Comparison of ENCODE assay signal across 1 cellular context in the genomic region with DNA sequence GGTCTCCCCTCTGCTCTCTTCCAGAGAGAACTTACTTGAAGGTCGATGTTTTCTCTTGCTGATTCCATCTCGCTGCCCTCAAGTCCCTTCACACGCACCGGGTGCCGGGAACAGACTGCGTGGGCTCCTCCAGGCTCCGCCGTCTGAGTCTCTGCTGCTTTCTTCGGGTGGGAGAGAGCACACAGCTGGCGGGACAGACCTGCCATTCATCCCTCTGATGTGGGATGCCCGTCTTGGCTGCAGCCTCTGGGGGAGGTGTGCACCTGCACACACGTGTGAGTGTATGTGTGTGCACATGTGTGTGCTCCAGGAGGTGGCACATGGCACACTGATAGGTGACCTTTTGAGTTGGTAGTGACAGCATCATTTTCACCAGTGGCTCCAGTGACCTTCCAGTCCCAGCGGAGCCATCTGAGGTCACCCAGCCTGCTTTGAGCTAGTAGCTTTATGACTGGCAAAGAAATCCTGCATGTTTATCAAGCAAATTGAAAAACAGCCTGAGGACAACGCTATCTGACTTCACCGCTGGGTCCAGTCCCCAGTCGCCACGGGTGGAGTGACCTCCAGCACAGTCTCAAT.
TF ChIP-seq lines count a peak whose summit lies in the region.

A gene with protein sequence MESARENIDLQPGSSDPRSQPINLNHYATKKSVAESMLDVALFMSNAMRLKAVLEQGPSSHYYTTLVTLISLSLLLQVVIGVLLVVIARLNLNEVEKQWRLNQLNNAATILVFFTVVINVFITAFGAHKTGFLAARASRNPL (minus strand): TSS at position 153 of the 579 bp plus-strand sequence. CDS start 85 bp downstream, at position 68.

TF ChIP-seq in liver, 16 proteins besides CTCF, POLR2A, EP300 and RAD21 (continued from another document):
- TF ChIP-seq ZBTB33 (IDR thresholded peaks at IDR 0.05) (no peak), EGR1 (IDR thresholded peaks at IDR 0.05; ENCODE audit: low read depth in 2 of 2) (no peak), SP1 (IDR thresholded peaks at IDR 0.05) (peak; percentile 39), HNF4G (IDR thresholded peaks at IDR 0.05) (no peak), YY1 (IDR thresholded peaks at IDR 0.05) (no peak), REST (IDR thresholded peaks at IDR 0.05) (no peak), JUND (IDR thresholded peaks at IDR 0.05) (no peak), NR2F2 (IDR thresholded peaks at IDR 0.05) (no peak), FOXA1 (IDR thresholded peaks at IDR 0.05) (no peak), GABPA (IDR thresholded peaks at IDR 0.05 in 1 of 2, conservative IDR thresholded peaks at IDR 0.05 in 1 of 2) (no peak)
- TF ChIP-seq, protein P1, sequence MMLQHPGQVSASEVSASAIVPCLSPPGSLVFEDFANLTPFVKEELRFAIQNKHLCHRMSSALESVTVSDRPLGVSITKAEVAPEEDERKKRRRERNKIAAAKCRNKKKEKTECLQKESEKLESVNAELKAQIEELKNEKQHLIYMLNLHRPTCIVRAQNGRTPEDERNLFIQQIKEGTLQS (IDR thresholded peaks at IDR 0.05): no peak
